16 cellular contexts compared by ENCODE assay signal in genomic region chr20:54266844-54267243, GRCh38.
"Had no signal": no experiment of that assay in that cellular context is flagged by ENCODE, and none has a peak within 500 bp of the region (broad histone marks: within the 10 kb centered on the region; RNA-seq: fewer than 3 reads in every experiment).

No MANE protein-coding gene starts in this region.

- H3K4me3 ChIP-seq: coronary artery, lung, prostate gland, right atrium auricular region, transverse colon had no signal

- H3K36me3 ChIP-seq: prostate gland, right atrium auricular region, transverse colon had no signal

- H3K36me3 Mint-ChIP-seq: activated naive CD8-positive, alpha-beta T cell treated with anti-CD3 and anti-CD28 coated beads, Interleukin-2, amount 10 ng/mL, durations not matched to agents 7 days and 5 days; brain had no signal

- H3K4me1 Mint-ChIP-seq: activated naive CD8-positive, alpha-beta T cell treated with anti-CD3 and anti-CD28 coated beads, Interleukin-2, amount 10 ng/mL, durations not matched to agents 7 days and 5 days had no signal

- H3K27ac ChIP-seq: coronary artery, prostate gland, right atrium auricular region, transverse colon had no signal

- H3K27me3 ChIP-seq: right atrium auricular region, transverse colon had no signal

- ATAC-seq: left lobe of liver had no signal

- H3K4me3 Mint-ChIP-seq: activated naive CD8-positive, alpha-beta T cell treated with anti-CD3 and anti-CD28 coated beads, Interleukin-2, amount 10 ng/mL, durations not matched to agents 7 days and 5 days; activated T-helper 1 cell treated with anti-CD3 and anti-CD28 coated beads, Interleukin-12 subunit alpha, Interleukin-12 subunit beta, Interleukin-2, Interleukin-4 antibody, amounts not matched to agents 30 ng/mL and 10 ng/mL and 1 ng/mL, durations not matched to agents 14 hours and 24 hours and 36 hours; brain; stimulated activated naive CD8-positive, alpha-beta T cell treated with anti-CD3 and anti-CD28 coated beads, Interleukin-15, Interleukin-2, amounts not matched to agents 100 ng/mL and 50 ng/mL, for 24 hours had no signal

- DNase-seq: activated CD4-positive, alpha-beta T cell treated with anti-CD3 and anti-CD28 coated beads, Interleukin-2, amount 50 U/mL, for 4 hours; activated gamma-delta T cell treated with Interleukin-2 at 50 U/mL for 16 hours; activated naive CD8-positive, alpha-beta T cell treated with anti-CD3 and anti-CD28 coated beads, Interleukin-2, amount 10 ng/mL, durations not matched to agents 7 days and 5 days; erythroblast; kidney; SW 1271; T-helper 2 cell; transverse colon had no signal

- H3K9me3 ChIP-seq: prostate gland, right atrium auricular region, transverse colon had no signal

- H3K4me1 ChIP-seq: prostate gland, right atrium auricular region, transverse colon had no signal

- H3K27ac Mint-ChIP-seq: activated naive CD8-positive, alpha-beta T cell treated with anti-CD3 and anti-CD28 coated beads, Interleukin-2, amount 10 ng/mL, durations not matched to agents 7 days and 5 days; activated T-helper 1 cell treated with anti-CD3 and anti-CD28 coated beads, Interleukin-12 subunit alpha, Interleukin-12 subunit beta, Interleukin-2, Interleukin-4 antibody, amounts not matched to agents 30 ng/mL and 10 ng/mL and 1 ng/mL, durations not matched to agents 14 hours and 24 hours and 36 hours; stimulated activated naive CD8-positive, alpha-beta T cell treated with anti-CD3 and anti-CD28 coated beads, Interleukin-15, Interleukin-2, amounts not matched to agents 100 ng/mL and 50 ng/mL, for 24 hours had no signal

- H3K27me3 Mint-ChIP-seq: activated naive CD8-positive, alpha-beta T cell treated with anti-CD3 and anti-CD28 coated beads, Interleukin-2, amount 10 ng/mL, durations not matched to agents 7 days and 5 days; brain had no signal

- H3K9me3 Mint-ChIP-seq: activated naive CD8-positive, alpha-beta T cell treated with anti-CD3 and anti-CD28 coated beads, Interleukin-2, amount 10 ng/mL, durations not matched to agents 7 days and 5 days; activated T-helper 1 cell treated with anti-CD3 and anti-CD28 coated beads, Interleukin-12 subunit alpha, Interleukin-12 subunit beta, Interleukin-2, Interleukin-4 antibody, amounts not matched to agents 30 ng/mL and 10 ng/mL and 1 ng/mL, durations not matched to agents 14 hours and 24 hours and 36 hours; brain; stimulated activated naive CD8-positive, alpha-beta T cell treated with anti-CD3 and anti-CD28 coated beads, Interleukin-15, Interleukin-2, amounts not matched to agents 100 ng/mL and 50 ng/mL, for 24 hours had no signal
